Comparison of ENCODE assay signal across 8 cellular contexts in the genomic region with DNA sequence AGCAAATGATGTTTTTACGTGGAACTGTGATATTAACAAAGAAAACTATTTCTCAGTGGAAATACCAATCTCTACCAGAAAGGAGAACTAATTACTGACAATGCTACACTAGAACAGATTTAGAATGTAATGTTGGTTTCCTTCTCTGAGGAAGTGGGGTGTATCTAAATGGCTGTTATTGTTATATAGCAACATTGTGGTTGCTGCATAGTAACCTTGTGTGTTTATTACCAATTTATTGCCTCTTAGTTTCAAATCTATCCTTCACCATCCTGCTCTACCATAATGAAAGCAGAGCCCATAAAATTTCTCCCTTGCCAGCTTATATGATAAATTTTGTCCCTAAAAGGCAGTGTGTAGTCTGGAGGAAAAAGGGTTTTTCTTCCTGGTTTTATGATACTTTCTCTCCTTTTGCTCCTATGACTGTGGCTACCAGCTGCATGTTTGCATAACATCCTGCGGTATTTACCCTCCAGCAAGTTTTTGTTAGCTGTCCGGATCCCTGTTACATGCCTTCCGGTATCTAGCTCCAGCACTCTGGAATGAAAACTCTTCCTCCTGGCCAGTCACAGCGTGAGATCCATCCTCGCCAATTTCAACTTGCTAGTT. TPM values are rescaled to one million over a fixed set of nuclear protein-coding genes. Genes with fewer than 3 reads are reported as not detected.
DNase-seq lines count a peak whose midpoint lies in the region; ATAC-seq and TF ChIP-seq lines count a peak whose summit lies in the region.

No MANE protein-coding gene starts in this region.

- TF ChIP-seq EP300 in upper lobe of left lung (IDR thresholded peaks at IDR 0.05): no peak

- no peaks in the 10 kb centered on the region for H3K36me3 Mint-ChIP-seq in GM23338 (ENCODE audit: low read depth)
- peaks cover 4% of the 10 kb centered on the region for H3K36me3 Mint-ChIP-seq in activated naive CD8-positive, alpha-beta T cell treated with anti-CD3 and anti-CD28 coated beads, Interleukin-2, amount 10 ng/mL, durations not matched to agents 7 days and 5 days

- intact Hi-C loops in left colon (cut with DNase I, micrococcal nuclease) (no loop called here), uterus (cut with DNase I; ENCODE audit: low total_unique reads) (no loop called here)

- no peak overlapping the region for H3K4me3 Mint-ChIP-seq in GM23338
- H3K4me3 Mint-ChIP-seq in activated naive CD8-positive, alpha-beta T cell treated with anti-CD3 and anti-CD28 coated beads, Interleukin-2, amount 10 ng/mL, durations not matched to agents 7 days and 5 days: peak overlapping the region; percentile 69

- no peaks in the 10 kb centered on the region for H3K9me3 Mint-ChIP-seq in GM23338
- no peaks in the 10 kb centered on the region for H3K9me3 Mint-ChIP-seq in activated naive CD8-positive, alpha-beta T cell treated with anti-CD3 and anti-CD28 coated beads, Interleukin-2, amount 10 ng/mL, durations not matched to agents 7 days and 5 days

- H3K27ac ChIP-seq in GM23338 (ENCODE audit: low read depth): no peak overlapping the region
- peak overlapping the region; percentile 3 to 46 (median 26) for H3K27ac ChIP-seq in upper lobe of left lung
- H3K27ac ChIP-seq in uterus: no peak overlapping the region

- no peaks in the 10 kb centered on the region for H3K27me3 ChIP-seq in GM23338 (ENCODE audit: insufficient read depth)
- no peaks in the 10 kb centered on the region for H3K27me3 ChIP-seq in upper lobe of left lung
- no peaks in the 10 kb centered on the region for H3K27me3 ChIP-seq in uterus

- H3K27me3 Mint-ChIP-seq in GM23338 (ENCODE audit: insufficient read depth, low read depth, poor library complexity): no peaks in the 10 kb centered on the region
- no peaks in the 10 kb centered on the region for H3K27me3 Mint-ChIP-seq in activated naive CD8-positive, alpha-beta T cell treated with anti-CD3 and anti-CD28 coated beads, Interleukin-2, amount 10 ng/mL, durations not matched to agents 7 days and 5 days

- WGBS in upper lobe of left lung, 2 donors: 17 to 25% methylated on average over 6 of the region's 6 CpGs

- H3K4me1 Mint-ChIP-seq in GM23338: peaks cover 5% of the 10 kb centered on the region
- H3K4me1 Mint-ChIP-seq in activated naive CD8-positive, alpha-beta T cell treated with anti-CD3 and anti-CD28 coated beads, Interleukin-2, amount 10 ng/mL, durations not matched to agents 7 days and 5 days: peaks cover 60% of the 10 kb centered on the region

- no peaks in the 10 kb centered on the region for H4K20me1 ChIP-seq in GM23338 (replicated peaks; ENCODE audit: insufficient read depth)

- no peak overlapping the region for H3K4me2 ChIP-seq in GM23338

- H3K36me3 ChIP-seq in GM23338 (ENCODE audit: insufficient read depth): no peaks in the 10 kb centered on the region
- no peaks in the 10 kb centered on the region for H3K36me3 ChIP-seq in upper lobe of left lung
- H3K36me3 ChIP-seq in uterus: no peaks in the 10 kb centered on the region

- peak overlapping the region; percentile 60 for H2AFZ ChIP-seq in GM23338

- H3K9me2 ChIP-seq in GM23338 (ENCODE audit: insufficient read depth): no peaks in the 10 kb centered on the region

- H3F3A ChIP-seq in GM23338 (replicated peaks; ENCODE audit: low read depth): no peaks in the 10 kb centered on the region

- TF ChIP-seq POLR2A in upper lobe of left lung (IDR thresholded peaks at IDR 0.05) (no peak), erythroblast (IDR thresholded peaks at IDR 0.05; ENCODE audit: low read length) (no peak), uterus (IDR thresholded peaks at IDR 0.05) (no peak)

- DNase-seq in GM04504 (ENCODE audit: low read depth): peak; percentile 85
- DNase-seq in GM23338 (ENCODE audit: low spot score): peak; percentile 13
- DNase-seq in LNCaP clone FGC (ENCODE audit: low read depth): peak; percentile 90
- DNase-seq in activated naive CD8-positive, alpha-beta T cell treated with anti-CD3 and anti-CD28 coated beads, Interleukin-2, amount 10 ng/mL, durations not matched to agents 7 days and 5 days: peak; percentile 35
- DNase-seq in left colon: peak in 1 of 2 donors; percentile 49
- no peak for DNase-seq in upper lobe of left lung
- DNase-seq in erythroblast (lab: John Stamatoyannopoulos, UW): no peak
- no peak for DNase-seq in uterus

- H3K9me3 ChIP-seq in upper lobe of left lung: no peaks in the 10 kb centered on the region
- H3K9me3 ChIP-seq in uterus: no peaks in the 10 kb centered on the region

- TF ChIP-seq CTCF in GM23338 (conservative IDR thresholded peaks at IDR 0.05; ENCODE audit: low read depth in 2 of 2): no peak
- no peak for TF ChIP-seq CTCF in LNCaP clone FGC (IDR thresholded peaks at IDR 0.05; ENCODE audit: control insufficient read depth, extremely low read depth, insufficient read depth)
- no peak for TF ChIP-seq CTCF in upper lobe of left lung (IDR thresholded peaks at IDR 0.05)
- no peak for TF ChIP-seq CTCF in uterus (IDR thresholded peaks at IDR 0.05)

- no peak overlapping the region for H3K27ac Mint-ChIP-seq in GM23338
- peak overlapping the region; percentile 94 for H3K27ac Mint-ChIP-seq in activated naive CD8-positive, alpha-beta T cell treated with anti-CD3 and anti-CD28 coated beads, Interleukin-2, amount 10 ng/mL, durations not matched to agents 7 days and 5 days

- H3K4me1 ChIP-seq in GM23338 (ENCODE audit: insufficient read depth) (peaks cover 3% of the 10 kb centered on the region; the same call in 1 of the 2 replicates), upper lobe of left lung (peaks cover 5 to 22% (median 17%) of the 10 kb centered on the region in 4 donors), uterus (no peaks in the 10 kb centered on the region)

- no peaks in the 10 kb centered on the region for H3K79me2 ChIP-seq in GM23338 (replicated peaks; ENCODE audit: insufficient read depth)

- no peak overlapping the region for H3K4me3 ChIP-seq in GM23338
- H3K4me3 ChIP-seq in LNCaP clone FGC (ENCODE audit: low read depth, low read length): peak overlapping the region; percentile 14; the same call in 1 of the 2 replicates
- H3K4me3 ChIP-seq in upper lobe of left lung: peak overlapping the region in 1 of 4 donors; percentile 2
- no peak overlapping the region for H3K4me3 ChIP-seq in uterus

- POLR2A ChIA-PET in activated naive CD8-positive, alpha-beta T cell treated with anti-CD3 and anti-CD28 coated beads, Interleukin-2, amount 10 ng/mL, durations not matched to agents 7 days and 5 days (lab: Charles Lee): interaction anchor here (0.7 to 8.4 kb wide), 11 partner anchors 9 to 639 kb away, joined by 3 to 117 read pairs (median 5); a partner anchor contains a TSS

- ATAC-seq in GM23338 (peak; percentile 72), left colon (peak; percentile 91), upper lobe of left lung (ENCODE audit: low FRiP score in 2 of 2) (peak; percentile 46 to 86)
- ATAC-seq in activated naive CD8-positive, alpha-beta T cell treated with anti-CD3 and anti-CD28 coated beads, Interleukin-2, amount 10 ng/mL, durations not matched to agents 7 days and 5 days (ENCODE audit: low read depth): peak; percentile 55

TF ChIP-seq in GM23338, 12 proteins besides CTCF, POLR2A, EP300 and RAD21:
- no peak for TF ChIP-seq CREB1 (CRISPR knock-in tag; IDR thresholded peaks at IDR 0.05; ENCODE audit: low read depth)

RNA-seq across cellular contexts. Expression of a gene that starts 5.7 kb away (rescaled TPM):
- total RNA-seq in GM23338 (2014; rRNA removed; shearing (Covaris generic)): not detected in 2 replicates
- not detected in 2 replicates for polyA plus RNA-seq in GM23338 (2016; fragmentation: Nextera tagmentation; extraction: Ambion mirVana)
- 100 to 1,000 TPM; 319 to 355 TPM for total RNA-seq in activated naive CD8-positive, alpha-beta T cell treated with anti-CD3 and anti-CD28 coated beads, Interleukin-2, amount 10 ng/mL, durations not matched to agents 7 days and 5 days
- total RNA-seq in left colon: 1 to 10 TPM in 1 of 2 donors, under 1 TPM in 1; 0.92 to 1.9 TPM
- 10 to 100 TPM in 2 of 6 donors, 1 to 10 TPM in 4; 4.3 to 15.1 (median 8.1) TPM for total RNA-seq in upper lobe of left lung
- 1 to 10 TPM in 1 of 4 donors, under 1 TPM in 2, not detected in 1; 0.76 to 2.9 (median 0.76) TPM for total RNA-seq in uterus

RNA-seq across cellular contexts. Expression of a gene that starts 14.1 kb away (rescaled TPM):
- total RNA-seq in GM23338 (2014; rRNA removed; shearing (Covaris generic)): not detected in 2 replicates
- not detected in 2 replicates for polyA plus RNA-seq in GM23338 (2016; fragmentation: Nextera tagmentation; extraction: Ambion mirVana)
- 10 to 100 TPM; 37.8 to 38.4 TPM for total RNA-seq in activated naive CD8-positive, alpha-beta T cell treated with anti-CD3 and anti-CD28 coated beads, Interleukin-2, amount 10 ng/mL, durations not matched to agents 7 days and 5 days
- total RNA-seq in left colon (under 1 TPM in 1 of 2 donors, not detected in 1; 0.46 TPM), upper lobe of left lung (1 to 10 TPM in 4 of 6 donors, under 1 TPM in 1, not detected in 1; 0.51 to 4.2 (median 3.0) TPM), uterus (1 to 10 TPM in 1 of 4 donors, under 1 TPM in 1, not detected in 2; 0.85 to 1.8 TPM)

RNA-seq across cellular contexts. Expression of a gene that starts 24.9 kb away (rescaled TPM):
- not detected in 2 replicates for total RNA-seq in GM23338 (2014; rRNA removed; shearing (Covaris generic))
- polyA plus RNA-seq in GM23338 (2016; fragmentation: Nextera tagmentation; extraction: Ambion mirVana): not detected in 2 replicates
- 1 to 10 TPM; 3.0 to 5.6 TPM for total RNA-seq in activated naive CD8-positive, alpha-beta T cell treated with anti-CD3 and anti-CD28 coated beads, Interleukin-2, amount 10 ng/mL, durations not matched to agents 7 days and 5 days
- total RNA-seq in left colon (not detected), upper lobe of left lung (1 to 10 TPM in 1 of 6 donors, not detected in 5; 1.1 TPM), uterus (1 to 10 TPM in 1 of 4 donors, not detected in 3; 1.8 TPM)

RNA-seq across cellular contexts. Expression of a gene that starts 40.3 kb away (rescaled TPM):
- total RNA-seq in GM23338 (2014; rRNA removed; shearing (Covaris generic)): not detected in 2 replicates
- polyA plus RNA-seq in GM23338 (2016; fragmentation: Nextera tagmentation; extraction: Ambion mirVana): not detected in 2 replicates
- total RNA-seq in activated naive CD8-positive, alpha-beta T cell treated with anti-CD3 and anti-CD28 coated beads, Interleukin-2, amount 10 ng/mL, durations not matched to agents 7 days and 5 days: 1 to 10 TPM; 4.4 to 7.9 TPM
- total RNA-seq in left colon (1 to 10 TPM in 1 of 2 donors, under 1 TPM in 1; 0.89 to 1.7 TPM), upper lobe of left lung (1 to 10 TPM in 5 of 6 donors, under 1 TPM in 1; 0.88 to 9.7 (median 2.3) TPM), uterus (1 to 10 TPM in 1 of 4 donors, not detected in 3; 2.2 TPM)

RNA-seq across cellular contexts. Expression of a gene that starts 57.7 kb away (rescaled TPM):
- not detected in 2 replicates for total RNA-seq in GM23338 (2014; rRNA removed; shearing (Covaris generic))
- polyA plus RNA-seq in GM23338 (2016; fragmentation: Nextera tagmentation; extraction: Ambion mirVana): not detected in 2 replicates
- total RNA-seq in activated naive CD8-positive, alpha-beta T cell treated with anti-CD3 and anti-CD28 coated beads, Interleukin-2, amount 10 ng/mL, durations not matched to agents 7 days and 5 days: 10 to 100 TPM in 1 of 2 experiments, 1 to 10 TPM in 1; 7.8 to 12.1 TPM
- 1 to 10 TPM; 1.0 to 2.0 TPM for total RNA-seq in left colon
- total RNA-seq in upper lobe of left lung: 1 to 10 TPM in 5 of 6 donors, under 1 TPM in 1; 0.72 to 3.8 (median 1.2) TPM
- total RNA-seq in uterus: 1 to 10 TPM in 2 of 4 donors, not detected in 2; 1.2 to 1.7 TPM

Comparison
In these comparisons a context has a peak if more than half of its experiments do, and no peak if none do; other contexts are left out.
1. DNase-seq: peak in GM04504 (single experiment), GM23338 (single experiment), LNCaP clone FGC (single experiment) and activated naive CD8-positive, alpha-beta T cell treated with anti-CD3 and anti-CD28 coated beads, Interleukin-2, amount 10 ng/mL, durations not matched to agents 7 days and 5 days (single experiment); none in upper lobe of left lung (0 of 2), erythroblast (0 of 2) and uterus (0 of 2).
2. H3K27ac ChIP-seq: peak in upper lobe of left lung (4 of 4); none in GM23338 (single experiment) and uterus (0 of 2).
3. RNA of a gene that starts 5.7 kb away (total RNA-seq): 319 to 355 TPM in activated naive CD8-positive, alpha-beta T cell treated with anti-CD3 and anti-CD28 coated beads, Interleukin-2, amount 10 ng/mL, durations not matched to agents 7 days and 5 days; 4.3 to 15.1 TPM in upper lobe of left lung, 0.92 to 1.9 TPM in left colon, 0.76 to 2.9 TPM in uterus and not detected in GM23338; every median in the first group is over 10 times any median in the second.
4. RNA of a gene that starts 14.1 kb away (total RNA-seq): 37.8 to 38.4 TPM in activated naive CD8-positive, alpha-beta T cell treated with anti-CD3 and anti-CD28 coated beads, Interleukin-2, amount 10 ng/mL, durations not matched to agents 7 days and 5 days; 0.51 to 4.2 TPM in upper lobe of left lung, 0.85 to 1.8 TPM in uterus, 0.46 TPM in left colon and not detected in GM23338; every median in the first group is over 4 times any median in the second.
5. Peak in every context shown above with its lines, with median percentiles within 50 percentile points of each other: ATAC-seq.